In genomic region chr3:50454671-50455070, GRCh38 we compare ENCODE assay signal across 19 cellular contexts. TPM values are rescaled to one million over a fixed set of nuclear protein-coding genes. Genes with fewer than 3 reads are reported as not detected.
DNase-seq lines count a peak whose midpoint lies in the region; ATAC-seq and TF ChIP-seq lines count a peak whose summit lies in the region.
"Had no signal": no experiment of that assay in that cellular context is flagged by ENCODE, and none has a peak within 500 bp of the region (broad histone marks: within the 10 kb centered on the region; RNA-seq: fewer than 3 reads in every experiment).

No MANE protein-coding gene starts in this region.

- no peaks in the 10 kb centered on the region for H3K9me3 Mint-ChIP-seq in central memory CD8-positive, alpha-beta T cell
- no peaks in the 10 kb centered on the region for H3K9me3 Mint-ChIP-seq in neural progenitor cell
- H3K9me3 Mint-ChIP-seq: CD8-positive, alpha-beta T cell; IgD-negative memory B cell had no signal

- peaks cover 21% of the 10 kb centered on the region for H3K4me1 Mint-ChIP-seq in central memory CD8-positive, alpha-beta T cell
- peaks cover 46% of the 10 kb centered on the region for H3K4me1 Mint-ChIP-seq in neural progenitor cell
- H3K4me1 Mint-ChIP-seq: IgD-negative memory B cell had no signal

- H3K9ac ChIP-seq in neural progenitor cell = no peak overlapping the region
- H3K9ac ChIP-seq: BLaER1 had no signal

- peaks cover 5% of the 10 kb centered on the region for H3K36me3 Mint-ChIP-seq in central memory CD8-positive, alpha-beta T cell (ENCODE audit: insufficient read depth)
- H3K36me3 Mint-ChIP-seq in neural progenitor cell = no peaks in the 10 kb centered on the region
- H3K36me3 Mint-ChIP-seq: CD8-positive, alpha-beta T cell; IgD-negative memory B cell had no signal

- TF ChIP-seq CTCF in neural progenitor cell (IDR thresholded peaks at IDR 0.05) = no peak

- no peak for ATAC-seq in central memory CD8-positive, alpha-beta T cell (replicated peaks; ENCODE audit: extremely low read depth, poor library complexity, severe bottlenecking)
- ATAC-seq: CD8-positive, alpha-beta T cell had no signal

- H3K9me3 ChIP-seq in iPS DF 6.9 (ENCODE audit: control insufficient read depth, insufficient read depth, low read length) = no peaks in the 10 kb centered on the region
- H3K9me3 ChIP-seq in neural progenitor cell (ENCODE audit: low read depth) = no peaks in the 10 kb centered on the region
- H3K9me3 ChIP-seq: BLaER1, HAP-1 had no signal

- H3K4me3 ChIP-seq in H7 (ENCODE audit: insufficient read depth, low read depth, low read length) = no peak overlapping the region
- no peak overlapping the region for H3K4me3 ChIP-seq in iPS DF 6.9 (ENCODE audit: low read length)
- no peak overlapping the region for H3K4me3 ChIP-seq in neural progenitor cell
- H3K4me3 ChIP-seq: BLaER1, HAP-1 had no signal

- peaks cover 7% of the 10 kb centered on the region for H3F3A ChIP-seq in neural progenitor cell (ENCODE audit: low read depth)

- H3K36me3 ChIP-seq in H7 (replicated peaks; ENCODE audit: control insufficient read depth, insufficient read depth, low read length) = no peaks in the 10 kb centered on the region
- no peaks in the 10 kb centered on the region for H3K36me3 ChIP-seq in iPS DF 6.9 (ENCODE audit: control insufficient read depth, insufficient read depth, low read length)
- H3K36me3 ChIP-seq in neural progenitor cell = no peaks in the 10 kb centered on the region
- H3K36me3 ChIP-seq: BLaER1, HAP-1 had no signal

- peak overlapping the region; percentile 48 for H3K27ac Mint-ChIP-seq in central memory CD8-positive, alpha-beta T cell (ENCODE audit: low read depth)
- peak overlapping the region; percentile 98 for H3K27ac Mint-ChIP-seq in neural progenitor cell
- H3K27ac Mint-ChIP-seq: CD8-positive, alpha-beta T cell; IgD-negative memory B cell had no signal

- H3K4me1 ChIP-seq in iPS DF 6.9 (ENCODE audit: control insufficient read depth, insufficient read depth, low read length) (peaks cover 8% of the 10 kb centered on the region), neural progenitor cell (peaks cover 35% of the 10 kb centered on the region)
- H3K4me1 ChIP-seq: HAP-1 had no signal

- no peak overlapping the region for H3K4me2 ChIP-seq in neural progenitor cell
- H3K4me2 ChIP-seq: BLaER1 had no signal

- H3K79me2 ChIP-seq in neural progenitor cell (ENCODE audit: low read depth) = no peaks in the 10 kb centered on the region

- no CpG with 5 or more reads among the region's 6 CpGs for WGBS in iPS DF 6.9 (ENCODE audit: insufficient coverage, insufficient read length)

- H3K27me3 ChIP-seq in H7 (ENCODE audit: control insufficient read depth, insufficient read depth, low read length) = no peaks in the 10 kb centered on the region
- no peaks in the 10 kb centered on the region for H3K27me3 ChIP-seq in iPS DF 6.9 (ENCODE audit: control insufficient read depth, insufficient read depth, low read length)
- no peaks in the 10 kb centered on the region for H3K27me3 ChIP-seq in neural progenitor cell
- H3K27me3 ChIP-seq: BLaER1 had no signal

- no peak overlapping the region for H3K4me3 Mint-ChIP-seq in central memory CD8-positive, alpha-beta T cell
- no peak overlapping the region for H3K4me3 Mint-ChIP-seq in neural progenitor cell
- H3K4me3 Mint-ChIP-seq: CD8-positive, alpha-beta T cell had no signal

- H3K27ac ChIP-seq in iPS DF 6.9 (ENCODE audit: low read length) (no peak overlapping the region), neural progenitor cell (no peak overlapping the region)
- H3K27ac ChIP-seq: BLaER1 had no signal

- no peaks in the 10 kb centered on the region for H3K27me3 Mint-ChIP-seq in central memory CD8-positive, alpha-beta T cell
- H3K27me3 Mint-ChIP-seq in neural progenitor cell (ENCODE audit: insufficient read depth, low read depth) = peaks cover 7% of the 10 kb centered on the region

- H2AFZ ChIP-seq in neural progenitor cell (replicated peaks) = no peak overlapping the region

- no peaks in the 10 kb centered on the region for H4K20me1 ChIP-seq in neural progenitor cell (ENCODE audit: low read depth)
- H4K20me1 ChIP-seq: BLaER1 had no signal

- DNase-seq in H7 (peak; percentile 92), iPS DF 6.9 (ENCODE audit: low read depth, low spot score) (peak; percentile 33), neural progenitor cell (ENCODE audit: low spot score) (peak; percentile 65), RKO (ENCODE audit: low spot score) (no peak), DMS 273 treated with DMSO at 0.1 percent for 48 hours (lab: John Stamatoyannopoulos, UW) (no peak)
- DNase-seq in central memory CD8-positive, alpha-beta T cell (ENCODE audit: low spot score in 2 of 2) = no peak
- no peak for DNase-seq in stimulated activated CD4-positive, alpha-beta T cell treated with anti-CD3 and anti-CD28 coated beads, Interleukin-15, amount 100 ng/mL, for 24 hours
- DNase-seq: CD8-positive, alpha-beta T cell; GF-D8; NCI-H1105 treated with DMSO at 0.1 percent for 48 hours; NCI-H1930; NCI-H446; NK-92 treated with Interleukin-12 subunit alpha and Interleukin-12 subunit beta, amount 100 ng/mL, for 24 hours; OCI-M1; RPMI8226 had no signal

RNA-seq across cellular contexts. Expression of gene CACNA2D2, which starts 48.8 kb away (rescaled TPM):
- total RNA-seq in H7 (2014; rRNA removed; shearing (Covaris generic)) = 5.5 and 5.9 TPM in 2 replicates
- 4.3 and 9.5 TPM in 2 replicates for total RNA-seq in neural progenitor cell (ENCODE audit: low replicate concordance)
- total RNA-seq: LHCN-M2 had no signal

Comparison
In these comparisons a context has a peak if more than half of its experiments do, and no peak if none do; other contexts are left out.
1. DNase-seq: peak in H7 (single experiment), iPS DF 6.9 (single experiment) and neural progenitor cell (single experiment); none in central memory CD8-positive, alpha-beta T cell (0 of 2), RKO (single experiment), DMS 273 treated with DMSO at 0.1 percent for 48 hours (single experiment) and stimulated activated CD4-positive, alpha-beta T cell treated with anti-CD3 and anti-CD28 coated beads, Interleukin-15, amount 100 ng/mL, for 24 hours (single experiment).